20 cellular contexts compared by ENCODE assay signal in the genomic region with DNA sequence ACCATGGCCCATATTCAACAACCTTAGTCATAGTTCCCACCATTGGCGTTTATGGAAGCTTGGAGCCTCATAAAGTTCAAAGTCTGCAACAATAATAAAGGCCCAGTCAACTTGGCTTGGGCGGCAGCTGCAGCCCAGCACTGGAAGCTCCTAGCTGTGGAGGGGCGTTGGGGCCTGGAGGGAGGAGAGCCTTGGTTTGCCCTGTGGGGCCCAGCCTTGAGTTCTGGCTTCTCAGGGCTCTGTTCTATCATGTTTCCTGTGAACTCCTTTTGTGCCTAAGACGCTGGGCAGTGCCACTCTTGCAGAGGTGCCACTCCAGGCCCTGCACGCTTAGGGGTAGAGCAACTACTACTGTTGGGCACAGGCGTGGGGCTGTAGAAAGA. TPM values are rescaled to one million over a fixed set of nuclear protein-coding genes. Genes with fewer than 3 reads are reported as not detected.
A peak's percentile ranks its signal among the peaks of the same experiment; 100 is the strongest.
DNase-seq lines count a peak whose midpoint lies in the region; ATAC-seq, FAIRE-seq and TF ChIP-seq lines count a peak whose summit lies in the region.
"Had no signal": no experiment of that assay in that cellular context is flagged by ENCODE, and none has a peak within 500 bp of the region (broad histone marks: within the 10 kb centered on the region; RNA-seq: fewer than 3 reads in every experiment).

No MANE protein-coding gene starts in this region.

- H3K79me1 ChIP-seq in neuronal stem cell (ENCODE audit: low read depth, low read length): no peaks in the 10 kb centered on the region

- H3K36me3 ChIP-seq in HepG2 (replicated peaks in 1 of 2; ENCODE audit: control insufficient read depth in 1 of 2, insufficient read depth in 2 of 2, low read length in 2 of 2): peaks cover 2 to 10% of the 10 kb centered on the region in 2 experiments; a peak in 3 of 5 replicates
- peaks cover 0 to 14% (median under 1%) of the 10 kb centered on the region in 4 donors for H3K36me3 ChIP-seq in right lobe of liver
- H3K36me3 ChIP-seq in neuronal stem cell (replicated peaks in 1 of 2; ENCODE audit: control insufficient read depth in 2 of 2, insufficient read depth in 2 of 2, low read length in 2 of 2): peaks cover under 1 to 2% of the 10 kb centered on the region in 2 donors
- H3K36me3 ChIP-seq in vagina: peaks cover 0 to 9% of the 10 kb centered on the region in 2 donors
- H3K36me3 ChIP-seq in brain microvascular endothelial cell (replicated peaks): no peaks in the 10 kb centered on the region

- in situ Hi-C loops in HepG2 (cut with HindIII; ENCODE audit: extremely low pct_ligation_motif_present, low pct_unique_long_range_greater_than_20kb) (no loop called here), brain microvascular endothelial cell (cut with HindIII; ENCODE audit: low pct_ligation_motif_present, low sequenced_read_pairs) (no loop called here)

- ATAC-seq in HepG2 (peak; percentile 33), right lobe of liver (no peak)

- no peak overlapping the region for H3K4me3 Mint-ChIP-seq in dendritic cell treated with granulocyte-macrophage colony-stimulating factor and Interleukin-4, amounts not matched to agents 40 ng/mL and 50 ng/mL, for 4 days

- peaks cover 2% of the 10 kb centered on the region for H3K27me3 Mint-ChIP-seq in dendritic cell treated with granulocyte-macrophage colony-stimulating factor and Interleukin-4, amounts not matched to agents 40 ng/mL and 50 ng/mL, for 4 days
- H3K27me3 Mint-ChIP-seq: effector memory CD8-positive, alpha-beta T cell had no signal

- no peak overlapping the region for H4K8ac ChIP-seq in neuronal stem cell (ENCODE audit: low read depth, low read length)

- CTCF ChIA-PET in HepG2 (lab: Yijun Ruan, JAX; ENCODE audit: low intra/inter-chr PET ratio, low total read pairs): no interaction called here

- H3K9ac ChIP-seq in HepG2 (ENCODE audit: insufficient read depth, low read depth, low read length) (peak overlapping the region; percentile 13; the same call in 1 of the 2 replicates), neuronal stem cell (ENCODE audit: low read depth, low read length, poor library complexity) (no peak overlapping the region)

- peaks cover 26% of the 10 kb centered on the region for H3K36me3 Mint-ChIP-seq in dendritic cell treated with granulocyte-macrophage colony-stimulating factor and Interleukin-4, amounts not matched to agents 40 ng/mL and 50 ng/mL, for 4 days (ENCODE audit: low read depth)

- no peak overlapping the region for H3K4ac ChIP-seq in neuronal stem cell (ENCODE audit: low read length)

- H3K4me1 ChIP-seq in HepG2 (ENCODE audit: insufficient read depth, low read length) (peaks cover 41% of the 10 kb centered on the region), right lobe of liver (peaks cover 0 to 10% (median 0%) of the 10 kb centered on the region in 4 donors), neuronal stem cell (ENCODE audit: control insufficient read depth in 2 of 2, insufficient read depth in 1 of 2, low read depth in 1 of 2, low read length in 2 of 2) (peaks cover 6% of the 10 kb centered on the region in 2 donors), vagina (peaks cover 28% of the 10 kb centered on the region)

- TF ChIP-seq EP300 in HepG2 (IDR thresholded peaks at IDR 0.05; ENCODE audit: low read depth in 2 of 2, low read length in 2 of 2): no peak
- TF ChIP-seq EP300 in HepG2 (CRISPR knock-in tag; IDR thresholded peaks at IDR 0.05; ENCODE audit: borderline replicate concordance): no peak

- POLR2A ChIA-PET in HepG2 (lab: Yijun Ruan, JAX): interaction anchor here (0.5 to 4.0 kb wide), 3 partner anchors 24 to 128 kb away, joined by 3 to 95 read pairs (median 11); no protein-coding TSS in a partner anchor

- H3K18ac ChIP-seq in neuronal stem cell (ENCODE audit: low read length): no peak overlapping the region

- peak; percentile 66 for DNase-seq in HepG2 (ENCODE audit: low spot score)
- no peak for DNase-seq in right lobe of liver
- no peak for DNase-seq in neuronal stem cell (ENCODE audit: low spot score)
- no peak for DNase-seq in vagina (ENCODE audit: extremely low spot score in 2 of 2)
- DNase-seq in GM19238 (ENCODE audit: insufficient read length, low spot score): no peak
- DNase-seq in GM10266 (ENCODE audit: extremely low spot score): no peak
- DNase-seq in brain microvascular endothelial cell: no peak
- DNase-seq: activated gamma-delta T cell treated with Interleukin-2 at 50 U/mL for 16 hours; effector memory CD8-positive, alpha-beta T cell; GF-D8; H9; MM.1S; NCI-H2081; NCI-H69; stimulated activated CD4-positive, alpha-beta T cell treated with anti-CD3 and anti-CD28 coated beads, Interleukin-4, amount 100 ng/mL, for 1 hour; stimulated activated CD8-positive, alpha-beta memory T cell treated with anti-CD3 and anti-CD28 coated beads, Interleukin-4, amount 100 ng/mL, for 48 hours; SW 1271 had no signal

- no peak overlapping the region for H2BK5ac ChIP-seq in neuronal stem cell (ENCODE audit: low read length)

- 42% methylated on average over 6 of the region's 6 CpGs for WGBS in HepG2 (ENCODE audit: low lambda C conversion rate)
- 80% methylated on average over 1 of the region's 6 CpGs for WGBS in right lobe of liver (ENCODE audit: insufficient coverage, low coverage, low lambda C conversion rate, missing lambda C conversion rate)
- no CpG with 5 or more reads among the region's 6 CpGs for WGBS in neuronal stem cell (ENCODE audit: extremely low coverage in 2 of 2, insufficient read length in 2 of 2, insufficient replicate concordance in 1 of 2), 2 donors

- H4K91ac ChIP-seq in neuronal stem cell (ENCODE audit: low read depth, low read length, poor library complexity): no peak overlapping the region

- no peak for FAIRE-seq in HepG2 (lab: Jason Lieb, UNC)
- FAIRE-seq: HTR-8/SVneo, RCC 7860 had no signal

- no peak for TF ChIP-seq RAD21 in HepG2 (CRISPR knock-in tag; IDR thresholded peaks at IDR 0.05)

- H3K4me1 Mint-ChIP-seq in dendritic cell treated with granulocyte-macrophage colony-stimulating factor and Interleukin-4, amounts not matched to agents 40 ng/mL and 50 ng/mL, for 4 days (ENCODE audit: low read depth): peaks cover 29% of the 10 kb centered on the region

- no peaks in the 10 kb centered on the region for H3K9me3 ChIP-seq in HepG2 (ENCODE audit: low read length)
- no peaks in the 10 kb centered on the region for H3K9me3 ChIP-seq in right lobe of liver
- H3K9me3 ChIP-seq in neuronal stem cell (replicated peaks in 1 of 2; ENCODE audit: control insufficient read depth in 2 of 2, insufficient read depth in 1 of 2, low read depth in 1 of 2, low read length in 2 of 2): peaks cover 0 to 2% of the 10 kb centered on the region in 2 donors
- H3K9me3 ChIP-seq in vagina: no peaks in the 10 kb centered on the region

- H2AK5ac ChIP-seq in neuronal stem cell (ENCODE audit: low read depth, low read length): no peak overlapping the region

- intact Hi-C loops in HepG2 (cut with micrococcal nuclease; ENCODE audit: unreplicated experiment) (no loop called here), right lobe of liver (cut with DNase I) (no loop called here), vagina (cut with DNase I) (no loop called here)
- intact Hi-C loops in dendritic cell treated with granulocyte-macrophage colony-stimulating factor and Interleukin-4, amounts not matched to agents 40 ng/mL and 50 ng/mL, for 4 days (cut with micrococcal nuclease): no loop called here

- no peak overlapping the region for H3K23ac ChIP-seq in neuronal stem cell (ENCODE audit: low read depth, low read length, poor library complexity)

- H4K20me1 ChIP-seq in HepG2 (ENCODE audit: insufficient read depth, low read length): no peaks in the 10 kb centered on the region

- no peak overlapping the region for H2BK120ac ChIP-seq in neuronal stem cell (ENCODE audit: low read depth, low read length)

- H2BK12ac ChIP-seq in neuronal stem cell (ENCODE audit: low read length): no peak overlapping the region

- peak overlapping the region; percentile 72 for H3K4me2 ChIP-seq in HepG2 (ENCODE audit: low read depth, low read length)
- no peak overlapping the region for H3K4me2 ChIP-seq in neuronal stem cell (ENCODE audit: insufficient read depth, low read length, poor library complexity, severe bottlenecking)

- BruUV-seq in HepG2 (replicated peaks; lab: Mats Ljungman, UMichigan): no TSS peak

- H3K9me3 Mint-ChIP-seq in dendritic cell treated with granulocyte-macrophage colony-stimulating factor and Interleukin-4, amounts not matched to agents 40 ng/mL and 50 ng/mL, for 4 days: no peaks in the 10 kb centered on the region
- H3K9me3 Mint-ChIP-seq: effector memory CD8-positive, alpha-beta T cell; H9 had no signal

- H3K14ac ChIP-seq in neuronal stem cell (ENCODE audit: low read length): no peak overlapping the region

- H3K27ac Mint-ChIP-seq in dendritic cell treated with granulocyte-macrophage colony-stimulating factor and Interleukin-4, amounts not matched to agents 40 ng/mL and 50 ng/mL, for 4 days: peak overlapping the region; percentile 92
- H3K27ac Mint-ChIP-seq: H9 had no signal

- TF ChIP-seq CTCF in HepG2 (CRISPR knock-in tag; IDR thresholded peaks at IDR 0.05): no peak
- no peak for TF ChIP-seq CTCF in right lobe of liver (IDR thresholded peaks at IDR 0.05)
- TF ChIP-seq CTCF in vagina (IDR thresholded peaks at IDR 0.05): no peak
- TF ChIP-seq CTCF in GM10266 (IDR thresholded peaks at IDR 0.05; ENCODE audit: control insufficient read depth, insufficient read depth, low read depth, missing control alignments): no peak
- no peak for TF ChIP-seq CTCF in brain microvascular endothelial cell (IDR thresholded peaks at IDR 0.05; ENCODE audit: low read depth, low read length, missing control alignments)

- H3K79me2 ChIP-seq in HepG2 (ENCODE audit: insufficient read depth, low read length): peaks cover 5% of the 10 kb centered on the region

- no peak overlapping the region for H3K27ac ChIP-seq in HepG2 (ENCODE audit: extremely low read length, insufficient read depth, low read length)
- H3K27ac ChIP-seq in right lobe of liver: peak overlapping the region in 1 of 3 donors; percentile 92
- no peak overlapping the region for H3K27ac ChIP-seq in neuronal stem cell (replicated peaks; ENCODE audit: low read length)
- H3K27ac ChIP-seq in vagina: peak overlapping the region; percentile 90
- H3K27ac ChIP-seq in brain microvascular endothelial cell: no peak overlapping the region

- H3K4me3 ChIP-seq in HepG2 (replicated peaks in 1 of 3; ENCODE audit: insufficient read depth in 1 of 3, low read depth in 2 of 3, low read length in 3 of 3) (peak overlapping the region in 1 of 3 experiments; percentile 51; a peak in 2 of 6 replicates), right lobe of liver (no peak overlapping the region), neuronal stem cell (ENCODE audit: low read length in 2 of 2) (no peak overlapping the region), vagina (peak overlapping the region in 1 of 2 donors; percentile 92), brain microvascular endothelial cell (ENCODE audit: low read depth, low read length) (no peak overlapping the region)

- no peak overlapping the region for H2BK15ac ChIP-seq in neuronal stem cell (ENCODE audit: low read length)

- no peak for TF ChIP-seq POLR2A in HepG2 (IDR thresholded peaks at IDR 0.05; ENCODE audit: insufficient read depth in 1 of 2, low read depth in 2 of 2, low read length in 2 of 2)
- TF ChIP-seq POLR2A in right lobe of liver (IDR thresholded peaks at IDR 0.05): no peak
- TF ChIP-seq POLR2A in vagina (IDR thresholded peaks at IDR 0.05): no peak

- peaks cover 0 to 20% of the 10 kb centered on the region in 2 experiments; a peak in 2 of 5 replicates for H3K27me3 ChIP-seq in HepG2 (ENCODE audit: control insufficient read depth in 1 of 2, insufficient read depth in 2 of 2, low read length in 2 of 2)
- H3K27me3 ChIP-seq in right lobe of liver: no peaks in the 10 kb centered on the region
- peaks cover 0 to 23% (median 2%) of the 10 kb centered on the region in 3 experiments for H3K27me3 ChIP-seq in neuronal stem cell (ENCODE audit: control insufficient read depth in 3 of 3, insufficient read depth in 3 of 3, low read depth in 1 of 3, low read length in 3 of 3)
- no peaks in the 10 kb centered on the region for H3K27me3 ChIP-seq in vagina
- peaks cover 2% of the 10 kb centered on the region for H3K27me3 ChIP-seq in brain microvascular endothelial cell (replicated peaks)

- H2AFZ ChIP-seq in HepG2 (ENCODE audit: low read length) (peak overlapping the region; percentile 29), neuronal stem cell (ENCODE audit: low read length) (peak overlapping the region; percentile 33)

RNA-seq across cellular contexts. Expression of a gene that starts 0.9 kb away (rescaled TPM):
- total RNA-seq in HepG2 (2016; rRNA removed; fragmentation: Illumina TruSeq; extraction: Trizol): 2.8 and 10.6 TPM in 2 replicates
- total RNA-seq in HepG2 (2016; cell fraction: cytosol; rRNA removed; fragmentation: Illumina TruSeq; extraction: Trizol; ENCODE audit: low read depth): 10.9 and 11.3 TPM in 2 replicates
- 2.1 and 11.0 TPM in 2 replicates for total RNA-seq in HepG2 (2016; cell fraction: insoluble cytoplasmic fraction; rRNA removed; fragmentation: Illumina TruSeq; extraction: Trizol)
- total RNA-seq in HepG2 (2016; cell fraction: membrane; rRNA removed; fragmentation: Illumina TruSeq; extraction: Trizol): 4.0 and 4.4 TPM in 2 replicates
- total RNA-seq in HepG2 (2016; cell fraction: nucleus; rRNA removed; fragmentation: Illumina TruSeq; extraction: Trizol): 17.7 and 21.9 TPM in 2 replicates
- polyA plus RNA-seq in HepG2 (2011; rRNA removed): 18.1 and 30.3 TPM in 2 replicates
- polyA plus RNA-seq in HepG2 (2011; cell fraction: cytosol; rRNA removed): 4.4 and 5.4 TPM in 2 replicates
- polyA plus RNA-seq in HepG2 (2011; cell fraction: nucleus; rRNA removed): 327 and 364 TPM in 2 replicates
- 25.6 and 35.5 TPM in 2 replicates for polyA plus RNA-seq in HepG2 (2012)
- 0.50 and 0.71 TPM in 2 replicates for polyA plus RNA-seq in HepG2 (2016; cell fraction: cytosol; fragmentation: Illumina TruSeq; extraction: Trizol; ENCODE audit: low read depth)
- polyA plus RNA-seq in HepG2 (2016; cell fraction: insoluble cytoplasmic fraction; fragmentation: Illumina TruSeq; extraction: Trizol; ENCODE audit: low read depth): 3.3 and 4.0 TPM in 2 replicates
- polyA plus RNA-seq in HepG2 (2016; cell fraction: membrane; fragmentation: Illumina TruSeq; extraction: Trizol; ENCODE audit: low read depth): 1.3 and 1.4 TPM in 2 replicates
- 64.3 and 73.5 TPM in 2 replicates for polyA plus RNA-seq in HepG2 (2016; cell fraction: nucleus; fragmentation: Illumina TruSeq; extraction: Trizol; ENCODE audit: insufficient read depth, low read depth)
- polyA minus RNA-seq in HepG2 (2011; rRNA and poly(A)+ RNA removed; ENCODE audit: low replicate concordance): 27.1 and 30.9 TPM in 2 replicates
- polyA minus RNA-seq in HepG2 (2011; cell fraction: cytosol; rRNA and poly(A)+ RNA removed): 4.3 and 5.1 TPM in 2 replicates
- 56.1 and 79.6 TPM in 2 replicates for polyA minus RNA-seq in HepG2 (2011; cell fraction: nucleus; rRNA and poly(A)+ RNA removed)
- total RNA-seq in right lobe of liver: 10 to 100 TPM in 5 of 6 experiments, 1 to 10 TPM in 1; 7.4 to 63.7 (median 39.1) TPM
- 17.4 TPM for polyA plus RNA-seq in neuronal stem cell (2013, experiment 1 of 2)
- 18.1 TPM for polyA plus RNA-seq in neuronal stem cell (2013, experiment 2 of 2)
- 13.8 TPM for total RNA-seq in vagina

RNA-seq across cellular contexts. Expression of a gene that starts 49.7 kb away (rescaled TPM):
- total RNA-seq in HepG2 (2016; rRNA removed; fragmentation: Illumina TruSeq; extraction: Trizol) (0.18 and 0.36 TPM in 2 replicates), right lobe of liver (10 to 100 TPM in 5 of 6 experiments, 1 to 10 TPM in 1; 9.8 to 40.2 (median 26.2) TPM), vagina (30.7 TPM)
- 0.30 TPM in 1 of 2 replicates, not detected in the other for total RNA-seq in HepG2 (2016; cell fraction: cytosol; rRNA removed; fragmentation: Illumina TruSeq; extraction: Trizol; ENCODE audit: low read depth)
- total RNA-seq in HepG2 (2016; cell fraction: insoluble cytoplasmic fraction; rRNA removed; fragmentation: Illumina TruSeq; extraction: Trizol): 0.10 and 0.58 TPM in 2 replicates
- total RNA-seq in HepG2 (2016; cell fraction: membrane; rRNA removed; fragmentation: Illumina TruSeq; extraction: Trizol): 0.06 and 0.31 TPM in 2 replicates
- total RNA-seq in HepG2 (2016; cell fraction: nucleus; rRNA removed; fragmentation: Illumina TruSeq; extraction: Trizol): 0.56 and 0.90 TPM in 2 replicates
- 0.86 and 2.1 TPM in 2 replicates for polyA plus RNA-seq in HepG2 (2011; rRNA removed)
- 0.94 and 1.2 TPM in 2 replicates for polyA plus RNA-seq in HepG2 (2011; cell fraction: cytosol; rRNA removed)
- polyA plus RNA-seq in HepG2 (2011; cell fraction: nucleus; rRNA removed): 1.4 TPM in 2 replicates
- polyA plus RNA-seq in HepG2 (2012): 1.0 and 1.5 TPM in 2 replicates
- polyA plus RNA-seq in HepG2 (2016; cell fraction: cytosol; fragmentation: Illumina TruSeq; extraction: Trizol; ENCODE audit: low read depth): 0.08 TPM in 1 of 2 replicates, not detected in the other
- polyA plus RNA-seq in HepG2 (2016; cell fraction: insoluble cytoplasmic fraction; fragmentation: Illumina TruSeq; extraction: Trizol; ENCODE audit: low read depth): 0.12 and 0.25 TPM in 2 replicates
- polyA plus RNA-seq in HepG2 (2016; cell fraction: membrane; fragmentation: Illumina TruSeq; extraction: Trizol; ENCODE audit: low read depth): 0.09 and 0.17 TPM in 2 replicates
- 0.45 and 0.55 TPM in 2 replicates for polyA plus RNA-seq in HepG2 (2016; cell fraction: nucleus; fragmentation: Illumina TruSeq; extraction: Trizol; ENCODE audit: insufficient read depth, low read depth)
- polyA minus RNA-seq in HepG2 (2011; rRNA and poly(A)+ RNA removed; ENCODE audit: low replicate concordance): 2.2 TPM in 1 of 2 replicates, not detected in the other
- 0.59 and 0.70 TPM in 2 replicates for polyA minus RNA-seq in HepG2 (2011; cell fraction: cytosol; rRNA and poly(A)+ RNA removed)
- 1.6 and 2.2 TPM in 2 replicates for polyA minus RNA-seq in HepG2 (2011; cell fraction: nucleus; rRNA and poly(A)+ RNA removed)
- polyA plus RNA-seq in neuronal stem cell (2013, experiment 1 of 2): 1.3 TPM
- 1.6 TPM for polyA plus RNA-seq in neuronal stem cell (2013, experiment 2 of 2)

Comparison
In these comparisons a context has a peak if more than half of its experiments do, and no peak if none do; other contexts are left out.
1. RNA of a gene that starts 49.7 kb away (total RNA-seq): 30.7 TPM in vagina (single experiment) and 9.8 to 40.2 TPM in right lobe of liver; 0.06 to 0.90 TPM in HepG2; every median in the first group is over 4 times any median in the second.